Comparison of ENCODE assay signal across 1 cellular context in the genomic region with DNA sequence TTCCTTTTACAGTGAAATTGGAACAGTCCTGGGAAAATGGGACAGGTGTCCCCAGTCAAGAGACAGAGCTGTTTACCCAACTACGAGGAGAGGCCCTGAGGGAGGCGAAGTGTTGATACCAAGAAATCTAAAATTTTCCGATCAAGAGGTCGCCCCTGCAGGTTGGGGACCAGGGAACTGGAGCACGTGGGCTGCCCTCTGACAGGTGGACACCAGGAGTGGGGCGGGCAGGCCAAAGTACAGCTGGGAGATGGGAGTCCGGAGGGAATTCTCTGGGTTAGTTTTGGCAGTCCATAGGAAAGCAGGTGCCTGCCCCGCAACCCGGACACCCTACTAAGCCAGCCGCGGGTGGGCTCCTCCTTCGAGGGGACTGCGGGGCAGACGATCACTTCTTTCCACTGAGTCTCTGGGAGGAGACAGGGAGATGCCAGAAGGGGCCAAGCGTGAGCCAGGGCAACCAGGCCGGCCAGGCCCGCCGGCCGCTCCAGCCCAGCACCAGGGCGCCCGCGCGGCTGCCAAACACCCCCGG.
TF ChIP-seq lines count a peak whose summit lies in the region.

No MANE protein-coding gene starts in this region.

TF ChIP-seq in GM23338, 12 proteins besides CTCF, POLR2A, EP300 and RAD21 (continued from another document):
- TF ChIP-seq, protein P1, sequence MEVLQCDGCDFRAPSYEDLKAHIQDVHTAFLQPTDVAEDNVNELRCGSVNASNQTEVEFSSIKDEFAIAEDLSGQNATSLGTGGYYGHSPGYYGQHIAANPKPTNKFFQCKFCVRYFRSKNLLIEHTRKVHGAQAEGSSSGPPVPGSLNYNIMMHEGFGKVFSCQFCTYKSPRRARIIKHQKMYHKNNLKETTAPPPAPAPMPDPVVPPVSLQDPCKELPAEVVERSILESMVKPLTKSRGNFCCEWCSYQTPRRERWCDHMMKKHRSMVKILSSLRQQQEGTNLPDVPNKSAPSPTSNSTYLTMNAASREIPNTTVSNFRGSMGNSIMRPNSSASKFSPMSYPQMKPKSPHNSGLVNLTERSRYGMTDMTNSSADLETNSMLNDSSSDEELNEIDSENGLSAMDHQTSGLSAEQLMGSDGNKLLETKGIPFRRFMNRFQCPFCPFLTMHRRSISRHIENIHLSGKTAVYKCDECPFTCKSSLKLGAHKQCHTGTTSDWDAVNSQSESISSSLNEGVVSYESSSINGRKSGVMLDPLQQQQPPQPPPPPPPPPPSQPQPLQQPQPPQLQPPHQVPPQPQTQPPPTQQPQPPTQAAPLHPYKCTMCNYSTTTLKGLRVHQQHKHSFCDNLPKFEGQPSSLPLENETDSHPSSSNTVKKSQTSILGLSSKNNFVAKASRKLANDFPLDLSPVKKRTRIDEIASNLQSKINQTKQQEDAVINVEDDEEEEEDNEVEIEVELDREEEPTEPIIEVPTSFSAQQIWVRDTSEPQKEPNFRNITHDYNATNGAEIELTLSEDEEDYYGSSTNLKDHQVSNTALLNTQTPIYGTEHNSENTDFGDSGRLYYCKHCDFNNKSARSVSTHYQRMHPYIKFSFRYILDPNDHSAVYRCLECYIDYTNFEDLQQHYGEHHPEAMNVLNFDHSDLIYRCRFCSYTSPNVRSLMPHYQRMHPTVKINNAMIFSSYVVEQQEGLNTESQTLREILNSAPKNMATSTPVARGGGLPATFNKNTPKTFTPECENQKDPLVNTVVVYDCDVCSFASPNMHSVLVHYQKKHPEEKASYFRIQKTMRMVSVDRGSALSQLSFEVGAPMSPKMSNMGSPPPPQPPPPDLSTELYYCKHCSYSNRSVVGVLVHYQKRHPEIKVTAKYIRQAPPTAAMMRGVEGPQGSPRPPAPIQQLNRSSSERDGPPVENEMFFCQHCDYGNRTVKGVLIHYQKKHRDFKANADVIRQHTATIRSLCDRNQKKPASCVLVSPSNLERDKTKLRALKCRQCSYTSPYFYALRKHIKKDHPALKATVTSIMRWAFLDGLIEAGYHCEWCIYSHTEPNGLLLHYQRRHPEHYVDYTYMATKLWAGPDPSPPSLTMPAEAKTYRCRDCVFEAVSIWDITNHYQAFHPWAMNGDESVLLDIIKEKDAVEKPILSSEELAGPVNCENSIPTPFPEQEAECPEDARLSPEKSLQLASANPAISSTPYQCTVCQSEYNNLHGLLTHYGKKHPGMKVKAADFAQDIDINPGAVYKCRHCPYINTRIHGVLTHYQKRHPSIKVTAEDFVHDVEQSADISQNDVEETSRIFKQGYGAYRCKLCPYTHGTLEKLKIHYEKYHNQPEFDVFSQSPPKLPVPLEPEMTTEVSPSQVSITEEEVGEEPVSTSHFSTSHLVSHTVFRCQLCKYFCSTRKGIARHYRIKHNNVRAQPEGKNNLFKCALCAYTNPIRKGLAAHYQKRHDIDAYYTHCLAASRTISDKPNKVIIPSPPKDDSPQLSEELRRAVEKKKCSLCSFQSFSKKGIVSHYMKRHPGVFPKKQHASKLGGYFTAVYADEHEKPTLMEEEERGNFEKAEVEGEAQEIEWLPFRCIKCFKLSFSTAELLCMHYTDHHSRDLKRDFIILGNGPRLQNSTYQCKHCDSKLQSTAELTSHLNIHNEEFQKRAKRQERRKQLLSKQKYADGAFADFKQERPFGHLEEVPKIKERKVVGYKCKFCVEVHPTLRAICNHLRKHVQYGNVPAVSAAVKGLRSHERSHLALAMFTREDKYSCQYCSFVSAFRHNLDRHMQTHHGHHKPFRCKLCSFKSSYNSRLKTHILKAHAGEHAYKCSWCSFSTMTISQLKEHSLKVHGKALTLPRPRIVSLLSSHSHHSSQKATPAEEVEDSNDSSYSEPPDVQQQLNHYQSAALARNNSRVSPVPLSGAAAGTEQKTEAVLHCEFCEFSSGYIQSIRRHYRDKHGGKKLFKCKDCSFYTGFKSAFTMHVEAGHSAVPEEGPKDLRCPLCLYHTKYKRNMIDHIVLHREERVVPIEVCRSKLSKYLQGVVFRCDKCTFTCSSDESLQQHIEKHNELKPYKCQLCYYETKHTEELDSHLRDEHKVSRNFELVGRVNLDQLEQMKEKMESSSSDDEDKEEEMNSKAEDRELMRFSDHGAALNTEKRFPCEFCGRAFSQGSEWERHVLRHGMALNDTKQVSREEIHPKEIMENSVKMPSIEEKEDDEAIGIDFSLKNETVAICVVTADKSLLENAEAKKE (CRISPR knock-in tag; IDR thresholded peaks at IDR 0.05) = no peak
- TF ChIP-seq JUNB (IDR thresholded peaks at IDR 0.05; ENCODE audit: unreplicated experiment) (no peak), ZNF114 (CRISPR knock-in tag; IDR thresholded peaks at IDR 0.05) (no peak), EZH2phosphoT487 (IDR thresholded peaks at IDR 0.05; ENCODE audit: unreplicated experiment) (no peak), STAT1 (IDR thresholded peaks at IDR 0.05; ENCODE audit: unreplicated experiment) (no peak), NANOG (IDR thresholded peaks at IDR 0.05; ENCODE audit: borderline replicate concordance) (no peak), EZH2 (IDR thresholded peaks at IDR 0.05; ENCODE audit: low read depth, unreplicated experiment) (no peak), CREB1 (CRISPR knock-in tag; IDR thresholded peaks at IDR 0.05; ENCODE audit: low read depth) (no peak)
- TF ChIP-seq, protein P2, sequence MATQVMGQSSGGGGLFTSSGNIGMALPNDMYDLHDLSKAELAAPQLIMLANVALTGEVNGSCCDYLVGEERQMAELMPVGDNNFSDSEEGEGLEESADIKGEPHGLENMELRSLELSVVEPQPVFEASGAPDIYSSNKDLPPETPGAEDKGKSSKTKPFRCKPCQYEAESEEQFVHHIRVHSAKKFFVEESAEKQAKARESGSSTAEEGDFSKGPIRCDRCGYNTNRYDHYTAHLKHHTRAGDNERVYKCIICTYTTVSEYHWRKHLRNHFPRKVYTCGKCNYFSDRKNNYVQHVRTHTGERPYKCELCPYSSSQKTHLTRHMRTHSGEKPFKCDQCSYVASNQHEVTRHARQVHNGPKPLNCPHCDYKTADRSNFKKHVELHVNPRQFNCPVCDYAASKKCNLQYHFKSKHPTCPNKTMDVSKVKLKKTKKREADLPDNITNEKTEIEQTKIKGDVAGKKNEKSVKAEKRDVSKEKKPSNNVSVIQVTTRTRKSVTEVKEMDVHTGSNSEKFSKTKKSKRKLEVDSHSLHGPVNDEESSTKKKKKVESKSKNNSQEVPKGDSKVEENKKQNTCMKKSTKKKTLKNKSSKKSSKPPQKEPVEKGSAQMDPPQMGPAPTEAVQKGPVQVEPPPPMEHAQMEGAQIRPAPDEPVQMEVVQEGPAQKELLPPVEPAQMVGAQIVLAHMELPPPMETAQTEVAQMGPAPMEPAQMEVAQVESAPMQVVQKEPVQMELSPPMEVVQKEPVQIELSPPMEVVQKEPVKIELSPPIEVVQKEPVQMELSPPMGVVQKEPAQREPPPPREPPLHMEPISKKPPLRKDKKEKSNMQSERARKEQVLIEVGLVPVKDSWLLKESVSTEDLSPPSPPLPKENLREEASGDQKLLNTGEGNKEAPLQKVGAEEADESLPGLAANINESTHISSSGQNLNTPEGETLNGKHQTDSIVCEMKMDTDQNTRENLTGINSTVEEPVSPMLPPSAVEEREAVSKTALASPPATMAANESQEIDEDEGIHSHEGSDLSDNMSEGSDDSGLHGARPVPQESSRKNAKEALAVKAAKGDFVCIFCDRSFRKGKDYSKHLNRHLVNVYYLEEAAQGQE (IDR thresholded peaks at IDR 0.05; ENCODE audit: unreplicated experiment) = no peak
